Comparison of ENCODE assay signal across 1 cellular context in genomic region chr22:19644314-19645223, GRCh38.
TF ChIP-seq lines count a peak whose summit lies in the region.

No MANE protein-coding gene starts in this region.

TF ChIP-seq in K562, 482 proteins besides CTCF, POLR2A, EP300 and RAD21 (continued from another document and continues in another):
- TF ChIP-seq ZNF175 (CRISPR knock-in tag; IDR thresholded peaks at IDR 0.05; ENCODE audit: low read depth): no peak
- TF ChIP-seq NEUROD1 (IDR thresholded peaks at IDR 0.05; ENCODE audit: borderline replicate concordance, low read depth, low read length, partially characterized antibody): no peak
- no peak for TF ChIP-seq CLOCK (CRISPR knock-in tag; IDR thresholded peaks at IDR 0.05; ENCODE audit: borderline replicate concordance)
- no peak for TF ChIP-seq ZNF740 (CRISPR knock-in tag; IDR thresholded peaks at IDR 0.05)
- no peak for TF ChIP-seq ZNF740 (tag; IDR thresholded peaks at IDR 0.05)
- TF ChIP-seq, protein P1, sequence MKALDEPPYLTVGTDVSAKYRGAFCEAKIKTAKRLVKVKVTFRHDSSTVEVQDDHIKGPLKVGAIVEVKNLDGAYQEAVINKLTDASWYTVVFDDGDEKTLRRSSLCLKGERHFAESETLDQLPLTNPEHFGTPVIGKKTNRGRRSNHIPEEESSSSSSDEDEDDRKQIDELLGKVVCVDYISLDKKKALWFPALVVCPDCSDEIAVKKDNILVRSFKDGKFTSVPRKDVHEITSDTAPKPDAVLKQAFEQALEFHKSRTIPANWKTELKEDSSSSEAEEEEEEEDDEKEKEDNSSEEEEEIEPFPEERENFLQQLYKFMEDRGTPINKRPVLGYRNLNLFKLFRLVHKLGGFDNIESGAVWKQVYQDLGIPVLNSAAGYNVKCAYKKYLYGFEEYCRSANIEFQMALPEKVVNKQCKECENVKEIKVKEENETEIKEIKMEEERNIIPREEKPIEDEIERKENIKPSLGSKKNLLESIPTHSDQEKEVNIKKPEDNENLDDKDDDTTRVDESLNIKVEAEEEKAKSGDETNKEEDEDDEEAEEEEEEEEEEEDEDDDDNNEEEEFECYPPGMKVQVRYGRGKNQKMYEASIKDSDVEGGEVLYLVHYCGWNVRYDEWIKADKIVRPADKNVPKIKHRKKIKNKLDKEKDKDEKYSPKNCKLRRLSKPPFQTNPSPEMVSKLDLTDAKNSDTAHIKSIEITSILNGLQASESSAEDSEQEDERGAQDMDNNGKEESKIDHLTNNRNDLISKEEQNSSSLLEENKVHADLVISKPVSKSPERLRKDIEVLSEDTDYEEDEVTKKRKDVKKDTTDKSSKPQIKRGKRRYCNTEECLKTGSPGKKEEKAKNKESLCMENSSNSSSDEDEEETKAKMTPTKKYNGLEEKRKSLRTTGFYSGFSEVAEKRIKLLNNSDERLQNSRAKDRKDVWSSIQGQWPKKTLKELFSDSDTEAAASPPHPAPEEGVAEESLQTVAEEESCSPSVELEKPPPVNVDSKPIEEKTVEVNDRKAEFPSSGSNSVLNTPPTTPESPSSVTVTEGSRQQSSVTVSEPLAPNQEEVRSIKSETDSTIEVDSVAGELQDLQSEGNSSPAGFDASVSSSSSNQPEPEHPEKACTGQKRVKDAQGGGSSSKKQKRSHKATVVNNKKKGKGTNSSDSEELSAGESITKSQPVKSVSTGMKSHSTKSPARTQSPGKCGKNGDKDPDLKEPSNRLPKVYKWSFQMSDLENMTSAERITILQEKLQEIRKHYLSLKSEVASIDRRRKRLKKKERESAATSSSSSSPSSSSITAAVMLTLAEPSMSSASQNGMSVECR (CRISPR knock-in tag; IDR thresholded peaks at IDR 0.05): no peak
- TF ChIP-seq, protein P2, sequence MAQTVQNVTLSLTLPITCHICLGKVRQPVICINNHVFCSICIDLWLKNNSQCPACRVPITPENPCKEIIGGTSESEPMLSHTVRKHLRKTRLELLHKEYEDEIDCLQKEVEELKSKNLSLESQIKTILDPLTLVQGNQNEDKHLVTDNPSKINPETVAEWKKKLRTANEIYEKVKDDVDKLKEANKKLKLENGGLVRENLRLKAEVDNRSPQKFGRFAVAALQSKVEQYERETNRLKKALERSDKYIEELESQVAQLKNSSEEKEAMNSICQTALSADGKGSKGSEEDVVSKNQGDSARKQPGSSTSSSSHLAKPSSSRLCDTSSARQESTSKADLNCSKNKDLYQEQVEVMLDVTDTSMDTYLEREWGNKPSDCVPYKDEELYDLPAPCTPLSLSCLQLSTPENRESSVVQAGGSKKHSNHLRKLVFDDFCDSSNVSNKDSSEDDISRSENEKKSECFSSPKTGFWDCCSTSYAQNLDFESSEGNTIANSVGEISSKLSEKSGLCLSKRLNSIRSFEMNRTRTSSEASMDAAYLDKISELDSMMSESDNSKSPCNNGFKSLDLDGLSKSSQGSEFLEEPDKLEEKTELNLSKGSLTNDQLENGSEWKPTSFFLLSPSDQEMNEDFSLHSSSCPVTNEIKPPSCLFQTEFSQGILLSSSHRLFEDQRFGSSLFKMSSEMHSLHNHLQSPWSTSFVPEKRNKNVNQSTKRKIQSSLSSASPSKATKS (CRISPR knock-in tag; IDR thresholded peaks at IDR 0.05): no peak; the same call in 1 of the 2 replicates
- TF ChIP-seq LARP7 (IDR thresholded peaks at IDR 0.05): no peak
- no peak for TF ChIP-seq ILK (tag; IDR thresholded peaks at IDR 0.05; ENCODE audit: borderline replicate concordance, low read depth)
- TF ChIP-seq EHMT2 (IDR thresholded peaks at IDR 0.05): no peak
- TF ChIP-seq ZC3H4 (CRISPR knock-in tag; IDR thresholded peaks at IDR 0.05; ENCODE audit: borderline replicate concordance): no peak
- TF ChIP-seq ZKSCAN3 (CRISPR knock-in tag; IDR thresholded peaks at IDR 0.05): no peak
- no peak for TF ChIP-seq SAFB (IDR thresholded peaks at IDR 0.05; ENCODE audit: borderline replicate concordance, low read depth, low read length)
- no peak for TF ChIP-seq ETS1 (conservative IDR thresholded peaks at IDR 0.05; ENCODE audit: control insufficient read depth, low read depth, low read length)
- TF ChIP-seq ZBTB17 (CRISPR knock-in tag; IDR thresholded peaks at IDR 0.05): peak; percentile 64; the same call in 1 of the 2 replicates
- TF ChIP-seq ZNF184 (CRISPR knock-in tag; IDR thresholded peaks at IDR 0.05): no peak
- TF ChIP-seq MYNN (IDR thresholded peaks at IDR 0.05): no peak
- peak; percentile 51; the same call in 1 of the 2 replicates for TF ChIP-seq MYNN (CRISPR knock-in tag; IDR thresholded peaks at IDR 0.05)
- TF ChIP-seq CREB1 (IDR thresholded peaks at IDR 0.05): 0 out of 2 replicates have a peak, but pooled peaks have one; percentile 13
- no peak for TF ChIP-seq CREB1 (CRISPR knock-in tag; IDR thresholded peaks at IDR 0.05)
- no peak; the same call in 1 of the 2 replicates for TF ChIP-seq ZNF583 (CRISPR knock-in tag; IDR thresholded peaks at IDR 0.05)
- TF ChIP-seq GTF2E2 (tag; IDR thresholded peaks at IDR 0.05): 0 out of 2 replicates have a peak, but pooled peaks have one; percentile 1
- no peak for TF ChIP-seq CBFA2T2 (conservative IDR thresholded peaks at IDR 0.05)
- no peak for TF ChIP-seq RUNX1 (IDR thresholded peaks at IDR 0.05; ENCODE audit: low read depth)
- no peak for TF ChIP-seq ZNF217 (CRISPR knock-in tag; IDR thresholded peaks at IDR 0.05)
- 0 out of 2 replicates have a peak, but pooled peaks have one; percentile 13 for TF ChIP-seq SMAD4 (CRISPR knock-in tag; conservative IDR thresholded peaks at IDR 0.05)
- TF ChIP-seq ZNF41 (CRISPR knock-in tag; conservative IDR thresholded peaks at IDR 0.05): no peak
- no peak for TF ChIP-seq ZNF395 (CRISPR knock-in tag; IDR thresholded peaks at IDR 0.05)
- peak; percentile 60; the same call in 1 of the 2 replicates for TF ChIP-seq L3MBTL2 (IDR thresholded peaks at IDR 0.05)
- no peak for TF ChIP-seq ZNF586 (CRISPR knock-in tag; conservative IDR thresholded peaks at IDR 0.05)
- TF ChIP-seq, protein P3, sequence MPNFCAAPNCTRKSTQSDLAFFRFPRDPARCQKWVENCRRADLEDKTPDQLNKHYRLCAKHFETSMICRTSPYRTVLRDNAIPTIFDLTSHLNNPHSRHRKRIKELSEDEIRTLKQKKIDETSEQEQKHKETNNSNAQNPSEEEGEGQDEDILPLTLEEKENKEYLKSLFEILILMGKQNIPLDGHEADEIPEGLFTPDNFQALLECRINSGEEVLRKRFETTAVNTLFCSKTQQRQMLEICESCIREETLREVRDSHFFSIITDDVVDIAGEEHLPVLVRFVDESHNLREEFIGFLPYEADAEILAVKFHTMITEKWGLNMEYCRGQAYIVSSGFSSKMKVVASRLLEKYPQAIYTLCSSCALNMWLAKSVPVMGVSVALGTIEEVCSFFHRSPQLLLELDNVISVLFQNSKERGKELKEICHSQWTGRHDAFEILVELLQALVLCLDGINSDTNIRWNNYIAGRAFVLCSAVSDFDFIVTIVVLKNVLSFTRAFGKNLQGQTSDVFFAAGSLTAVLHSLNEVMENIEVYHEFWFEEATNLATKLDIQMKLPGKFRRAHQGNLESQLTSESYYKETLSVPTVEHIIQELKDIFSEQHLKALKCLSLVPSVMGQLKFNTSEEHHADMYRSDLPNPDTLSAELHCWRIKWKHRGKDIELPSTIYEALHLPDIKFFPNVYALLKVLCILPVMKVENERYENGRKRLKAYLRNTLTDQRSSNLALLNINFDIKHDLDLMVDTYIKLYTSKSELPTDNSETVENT (CRISPR knock-in tag; IDR thresholded peaks at IDR 0.05): peak; percentile 88
- TF ChIP-seq CC2D1A (IDR thresholded peaks at IDR 0.05): 0 out of 2 replicates have a peak, but pooled peaks have one; percentile 5
